1 cellular context compared by ENCODE assay signal in genomic region chr1:204494281-204495077, GRCh38.
TF ChIP-seq lines count a peak whose summit lies in the region.

A gene with protein sequence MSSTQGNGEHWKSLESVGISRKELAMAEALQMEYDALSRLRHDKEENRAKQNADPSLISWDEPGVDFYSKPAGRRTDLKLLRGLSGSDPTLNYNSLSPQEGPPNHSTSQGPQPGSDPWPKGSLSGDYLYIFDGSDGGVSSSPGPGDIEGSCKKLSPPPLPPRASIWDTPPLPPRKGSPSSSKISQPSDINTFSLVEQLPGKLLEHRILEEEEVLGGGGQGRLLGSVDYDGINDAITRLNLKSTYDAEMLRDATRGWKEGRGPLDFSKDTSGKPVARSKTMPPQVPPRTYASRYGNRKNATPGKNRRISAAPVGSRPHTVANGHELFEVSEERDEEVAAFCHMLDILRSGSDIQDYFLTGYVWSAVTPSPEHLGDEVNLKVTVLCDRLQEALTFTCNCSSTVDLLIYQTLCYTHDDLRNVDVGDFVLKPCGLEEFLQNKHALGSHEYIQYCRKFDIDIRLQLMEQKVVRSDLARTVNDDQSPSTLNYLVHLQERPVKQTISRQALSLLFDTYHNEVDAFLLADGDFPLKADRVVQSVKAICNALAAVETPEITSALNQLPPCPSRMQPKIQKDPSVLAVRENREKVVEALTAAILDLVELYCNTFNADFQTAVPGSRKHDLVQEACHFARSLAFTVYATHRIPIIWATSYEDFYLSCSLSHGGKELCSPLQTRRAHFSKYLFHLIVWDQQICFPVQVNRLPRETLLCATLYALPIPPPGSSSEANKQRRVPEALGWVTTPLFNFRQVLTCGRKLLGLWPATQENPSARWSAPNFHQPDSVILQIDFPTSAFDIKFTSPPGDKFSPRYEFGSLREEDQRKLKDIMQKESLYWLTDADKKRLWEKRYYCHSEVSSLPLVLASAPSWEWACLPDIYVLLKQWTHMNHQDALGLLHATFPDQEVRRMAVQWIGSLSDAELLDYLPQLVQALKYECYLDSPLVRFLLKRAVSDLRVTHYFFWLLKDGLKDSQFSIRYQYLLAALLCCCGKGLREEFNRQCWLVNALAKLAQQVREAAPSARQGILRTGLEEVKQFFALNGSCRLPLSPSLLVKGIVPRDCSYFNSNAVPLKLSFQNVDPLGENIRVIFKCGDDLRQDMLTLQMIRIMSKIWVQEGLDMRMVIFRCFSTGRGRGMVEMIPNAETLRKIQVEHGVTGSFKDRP (N-terminal part only) (minus strand): TSS chr1:204494805. CDS start chr1:204469802, 25,003 bp downstream.

TF ChIP-seq in GM12878, 131 proteins besides CTCF, POLR2A, EP300 and RAD21 (continued from another document):
- TF ChIP-seq MYC (IDR thresholded peaks at IDR 0.05; ENCODE audit: insufficient read depth, insufficient read length, insufficient replicate concordance, low read length, severe bottlenecking), result no peak
- no peak for TF ChIP-seq SUZ12 (IDR thresholded peaks at IDR 0.05; ENCODE audit: unreplicated experiment)
- no peak for TF ChIP-seq BMI1 (IDR thresholded peaks at IDR 0.05; ENCODE audit: borderline replicate concordance)
- 0 out of 2 replicates have a peak, but pooled peaks have one; percentile 16 for TF ChIP-seq NRF1 (conservative IDR thresholded peaks at IDR 0.05; ENCODE audit: low read depth, low read length)
- TF ChIP-seq, protein P1, sequence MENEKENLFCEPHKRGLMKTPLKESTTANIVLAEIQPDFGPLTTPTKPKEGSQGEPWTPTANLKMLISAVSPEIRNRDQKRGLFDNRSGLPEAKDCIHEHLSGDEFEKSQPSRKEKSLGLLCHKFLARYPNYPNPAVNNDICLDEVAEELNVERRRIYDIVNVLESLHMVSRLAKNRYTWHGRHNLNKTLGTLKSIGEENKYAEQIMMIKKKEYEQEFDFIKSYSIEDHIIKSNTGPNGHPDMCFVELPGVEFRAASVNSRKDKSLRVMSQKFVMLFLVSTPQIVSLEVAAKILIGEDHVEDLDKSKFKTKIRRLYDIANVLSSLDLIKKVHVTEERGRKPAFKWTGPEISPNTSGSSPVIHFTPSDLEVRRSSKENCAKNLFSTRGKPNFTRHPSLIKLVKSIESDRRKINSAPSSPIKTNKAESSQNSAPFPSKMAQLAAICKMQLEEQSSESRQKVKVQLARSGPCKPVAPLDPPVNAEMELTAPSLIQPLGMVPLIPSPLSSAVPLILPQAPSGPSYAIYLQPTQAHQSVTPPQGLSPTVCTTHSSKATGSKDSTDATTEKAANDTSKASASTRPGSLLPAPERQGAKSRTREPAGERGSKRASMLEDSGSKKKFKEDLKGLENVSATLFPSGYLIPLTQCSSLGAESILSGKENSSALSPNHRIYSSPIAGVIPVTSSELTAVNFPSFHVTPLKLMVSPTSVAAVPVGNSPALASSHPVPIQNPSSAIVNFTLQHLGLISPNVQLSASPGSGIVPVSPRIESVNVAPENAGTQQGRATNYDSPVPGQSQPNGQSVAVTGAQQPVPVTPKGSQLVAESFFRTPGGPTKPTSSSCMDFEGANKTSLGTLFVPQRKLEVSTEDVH (IDR thresholded peaks at IDR 0.05; ENCODE audit: low read depth, partially characterized antibody), result no peak
